ENCODE assay signal across 11 cellular contexts in genomic region chr14:101834387-101835165, GRCh38.
DNase-seq lines count a peak whose midpoint lies in the region; ATAC-seq and TF ChIP-seq lines count a peak whose summit lies in the region.
"Had no signal": no experiment of that assay in that cellular context is flagged by ENCODE, and none has a peak within 500 bp of the region (broad histone marks: within the 10 kb centered on the region; RNA-seq: fewer than 3 reads in every experiment).

No MANE protein-coding gene starts in this region.

- H3K4me1 Mint-ChIP-seq in CD4-positive, alpha-beta memory T cell, result peaks cover 64 to 99% (median 83%) of the 10 kb centered on the region in 4 donors
- peaks cover 67% of the 10 kb centered on the region for H3K4me1 Mint-ChIP-seq in T-helper 17 cell

- peaks cover 38 to 78% of the 10 kb centered on the region in 2 donors for H3K36me3 Mint-ChIP-seq in CD4-positive, alpha-beta memory T cell
- H3K36me3 Mint-ChIP-seq in T-helper 17 cell (ENCODE audit: low read depth), result peaks cover 5% of the 10 kb centered on the region

- ATAC-seq in T-helper 17 cell (no peak), heart right ventricle (peak in 6 of 8 donors; percentile 8 to 28 (median 20))
- ATAC-seq: stimulated activated naive CD8-positive, alpha-beta T cell treated with anti-CD3 and anti-CD28 coated beads, Interleukin-15, amount 100 ng/mL, for 72 hours had no signal

- no peaks in the 10 kb centered on the region for H3K27me3 Mint-ChIP-seq in CD4-positive, alpha-beta memory T cell
- H3K27me3 Mint-ChIP-seq in T-helper 17 cell, result no peaks in the 10 kb centered on the region
- H3K27me3 Mint-ChIP-seq: stimulated activated naive CD8-positive, alpha-beta T cell treated with anti-CD3 and anti-CD28 coated beads, Interleukin-15, amount 100 ng/mL, for 72 hours had no signal

- H3K9me3 Mint-ChIP-seq in CD4-positive, alpha-beta memory T cell, result no peaks in the 10 kb centered on the region
- H3K9me3 Mint-ChIP-seq: stimulated activated naive CD8-positive, alpha-beta T cell treated with anti-CD3 and anti-CD28 coated beads, Interleukin-15, amount 100 ng/mL, for 72 hours had no signal

- POLR2A ChIA-PET in CD4-positive, alpha-beta memory T cell (lab: Charles Lee; ENCODE audit: partially characterized antibody), result interaction anchor here (0.9 to 5.8 kb wide), 8 partner anchors 10 to 128 kb away, joined by 3 to 65 read pairs (median 14); no protein-coding TSS in a partner anchor

- CTCF ChIA-PET in CD4-positive, alpha-beta memory T cell (lab: Charles Lee; ENCODE audit: partially characterized antibody), result interaction anchor here (0.8 to 1.1 kb wide), 2 partner anchors 10 to 63 kb away, joined by 4 read pairs; no protein-coding TSS in a partner anchor

- H3K4me3 ChIP-seq in CD4-positive, alpha-beta memory T cell (ENCODE audit: low read length in 2 of 2), result no peak overlapping the region
- H3K4me3 ChIP-seq in heart right ventricle, result no peak overlapping the region
- H3K4me3 ChIP-seq: dorsolateral prefrontal cortex, smooth muscle cell had no signal

- no peaks in the 10 kb centered on the region for H3K9me3 ChIP-seq in CD4-positive, alpha-beta memory T cell (ENCODE audit: control insufficient read depth in 1 of 2, low read length in 2 of 2)
- H3K9me3 ChIP-seq in T-helper 17 cell (ENCODE audit: control insufficient read depth, low read length, poor library complexity, severe bottlenecking) (no peaks in the 10 kb centered on the region), heart right ventricle (no peaks in the 10 kb centered on the region)

- H3K27ac Mint-ChIP-seq in CD4-positive, alpha-beta memory T cell, result peak overlapping the region; percentile 65 to 97 (median 85)
- H3K27ac Mint-ChIP-seq in T-helper 17 cell, result peak overlapping the region; percentile 98

- H3K4me3 Mint-ChIP-seq in CD4-positive, alpha-beta memory T cell, result peak overlapping the region in 4 of 8 donors; percentile 26 to 62 (median 44)
- peak overlapping the region; percentile 58 for H3K4me3 Mint-ChIP-seq in T-helper 17 cell

- peak overlapping the region; percentile 31 for H3K27ac ChIP-seq in CD4-positive, alpha-beta memory T cell (ENCODE audit: low read depth, low read length)
- peak overlapping the region in 8 of 10 donors; percentile 67 to 85 (median 74) for H3K27ac ChIP-seq in heart right ventricle

- H3K36me3 ChIP-seq in CD4-positive, alpha-beta memory T cell (ENCODE audit: insufficient read depth, low read length), result peaks cover 60% of the 10 kb centered on the region
- peaks cover 0 to 17% (median 0%) of the 10 kb centered on the region in 9 donors for H3K36me3 ChIP-seq in heart right ventricle

- no peak for DNase-seq in CD4-positive, alpha-beta memory T cell
- DNase-seq in T-helper 17 cell, result no peak
- no peak for DNase-seq in heart right ventricle
- peak; percentile 36 for DNase-seq in renal cortical epithelial cell (ENCODE audit: low read depth)
- no peak for DNase-seq in DMS114 treated with DMSO at 0.1 percent for 48 hours (lab: John Stamatoyannopoulos, UW; ENCODE audit: unreplicated experiment)
- DNase-seq in NCI-H2171 treated with DMSO at 0.1 percent for 48 hours (lab: John Stamatoyannopoulos, UW), result no peak
- DNase-seq in NCI-H187 treated with DMSO at 0.1 percent for 48 hours (lab: John Stamatoyannopoulos, UW), result no peak
- DNase-seq: dorsolateral prefrontal cortex; kidney; stimulated activated naive CD8-positive, alpha-beta T cell treated with anti-CD3 and anti-CD28 coated beads, Interleukin-15, amount 100 ng/mL, for 72 hours had no signal

- no peaks in the 10 kb centered on the region for H3K27me3 ChIP-seq in CD4-positive, alpha-beta memory T cell (ENCODE audit: insufficient read depth, low read length)
- no peaks in the 10 kb centered on the region for H3K27me3 ChIP-seq in heart right ventricle
- H3K27me3 ChIP-seq: dorsolateral prefrontal cortex had no signal

- 50 to 64% methylated on average over 6 of the region's 6 CpGs for WGBS in heart right ventricle, 2 donors

- H3K4me1 ChIP-seq in CD4-positive, alpha-beta memory T cell (ENCODE audit: insufficient read depth, low read length), result peaks cover 100% of the 10 kb centered on the region
- H3K4me1 ChIP-seq in heart right ventricle, result peaks cover 16 to 97% (median 90%) of the 10 kb centered on the region in 9 donors

- intact Hi-C loops in CD4-positive, alpha-beta memory T cell (cut with micrococcal nuclease), result no loop called here
- intact Hi-C loops in heart right ventricle (cut with DNase I), result no loop called here

- no peak for TF ChIP-seq CTCF in heart right ventricle (IDR thresholded peaks at IDR 0.05)
